Comparison of ENCODE assay signal across 23 cellular contexts in the genomic region with DNA sequence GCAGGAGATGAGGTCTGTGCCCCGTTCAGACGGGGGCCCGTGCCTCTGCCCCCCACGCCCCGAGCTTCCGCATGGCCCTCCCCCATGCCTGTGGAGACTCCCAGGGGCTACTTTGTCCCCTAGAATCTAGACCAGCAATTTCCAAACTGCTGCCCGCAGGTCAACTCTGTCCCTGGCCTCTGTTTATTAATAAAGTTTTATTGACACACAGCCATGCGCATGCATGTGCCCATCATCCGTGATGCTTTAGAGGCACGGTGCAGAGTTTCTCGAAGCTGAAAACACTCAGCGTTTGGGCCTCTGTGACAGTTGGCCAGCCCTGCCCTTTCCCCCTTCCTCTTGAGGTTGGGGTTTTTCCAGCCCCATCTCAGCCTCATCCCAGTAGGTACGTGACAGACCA.
A peak's percentile ranks its signal among the peaks of the same experiment; 100 is the strongest.
DNase-seq lines count a peak whose midpoint lies in the region; ATAC-seq, FAIRE-seq and TF ChIP-seq lines count a peak whose summit lies in the region.
"Had no signal": no experiment of that assay in that cellular context is flagged by ENCODE, and none has a peak within 500 bp of the region (broad histone marks: within the 10 kb centered on the region; RNA-seq: fewer than 3 reads in every experiment).

No MANE protein-coding gene starts in this region.

- CTCF ChIA-PET in K562 (lab: Yijun Ruan, JAX; ENCODE audit: low intra/inter-chr PET ratio), result no interaction called here

- POLR2A ChIA-PET in K562 (lab: Yijun Ruan, JAX), result interaction anchor here (0.6 kb wide), 1 partner anchor 690 kb away, joined by 3 read pairs; no protein-coding TSS in a partner anchor

- ATAC-seq in Right ventricle myocardium inferior (no peak), K562 (no peak), T-helper 17 cell (no peak)
- ATAC-seq: A549; CD8-positive, alpha-beta T cell had no signal

- H3K9me3 Mint-ChIP-seq in glutamatergic neuron (ENCODE audit: unreplicated experiment), result peaks cover 15% of the 10 kb centered on the region
- H3K9me3 Mint-ChIP-seq: CD4-positive, alpha-beta T cell; CD8-positive, alpha-beta T cell had no signal

- peaks cover 10% of the 10 kb centered on the region for H3K27me3 Mint-ChIP-seq in glutamatergic neuron (ENCODE audit: unreplicated experiment)
- no peaks in the 10 kb centered on the region for H3K27me3 Mint-ChIP-seq in T-helper 17 cell
- H3K27me3 Mint-ChIP-seq: B cell; CD4-positive, alpha-beta T cell had no signal

- TF ChIP-seq EP300 in K562 (IDR thresholded peaks at IDR 0.05; ENCODE audit: low read length), result no peak

- H3K27ac ChIP-seq in cardiac muscle cell (peak overlapping the region; percentile 79), WERI-Rb-1 (peak overlapping the region; percentile 86), K562 (ENCODE audit: extremely low read depth, low read depth, low read length) (no peak overlapping the region)
- H3K27ac ChIP-seq: 22Rv1; A549; BLaER1 treated with 17β-estradiol and CSF1 and Interleukin-3, amounts not matched to agents 10 nM and 100 nM; C4-2B had no signal

- no peak overlapping the region for H3K4me2 ChIP-seq in K562 (ENCODE audit: insufficient read depth, low read length)
- H3K4me2 ChIP-seq: A549; BLaER1 treated with 17β-estradiol and CSF1 and Interleukin-3, amounts not matched to agents 10 nM and 100 nM had no signal

- no peak for TF ChIP-seq POLR2A in K562 (conservative IDR thresholded peaks at IDR 0.05)

- DNase-seq in cardiac muscle cell (ENCODE audit: low read depth in 1 of 2, low spot score in 1 of 2), result no peak
- no peak for DNase-seq in Right ventricle myocardium inferior (ENCODE audit: missing footprints)
- DNase-seq in WERI-Rb-1, result no peak
- DNase-seq in K562 (ENCODE audit: extremely low read depth in 1 of 4, low spot score in 3 of 4), result no peak
- no peak for DNase-seq in glutamatergic neuron
- DNase-seq in NCI-H2107 (lab: John Stamatoyannopoulos, UW), result no peak
- DNase-seq in T-helper 17 cell, result no peak
- DNase-seq: AML-193; Caco-2; Calu3; CD4-positive, alpha-beta T cell; CD8-positive, alpha-beta T cell; DMS79 treated with DMSO at 0.1 percent for 48 hours; GF-D8 had no signal

- H3K4me1 Mint-ChIP-seq in glutamatergic neuron (ENCODE audit: low read depth, unreplicated experiment) (peaks cover 40% of the 10 kb centered on the region), T-helper 17 cell (peaks cover 3% of the 10 kb centered on the region)
- H3K4me1 Mint-ChIP-seq: B cell had no signal

- FAIRE-seq in K562 (lab: Jason Lieb, UNC), result no peak
- FAIRE-seq: A549, D721Med, G401.6, GM12892, GM18507 had no signal

- H3K27me3 ChIP-seq in cardiac muscle cell (no peaks in the 10 kb centered on the region), WERI-Rb-1 (ENCODE audit: insufficient read depth, low read depth, severe bottlenecking) (no peaks in the 10 kb centered on the region), K562 (ENCODE audit: control insufficient read depth in 2 of 2, insufficient read depth in 2 of 2, low read length in 2 of 2) (no peaks in the 10 kb centered on the region)
- H3K27me3 ChIP-seq: BLaER1 treated with 17β-estradiol and CSF1 and Interleukin-3, amounts not matched to agents 10 nM and 100 nM had no signal

- no peak overlapping the region for H3K4me3 ChIP-seq in cardiac muscle cell
- no peak overlapping the region for H3K4me3 ChIP-seq in WERI-Rb-1 (ENCODE audit: low read depth, low read length)
- H3K4me3 ChIP-seq in K562, result no peak overlapping the region
- H3K4me3 ChIP-seq: A549; BLaER1 treated with 17β-estradiol and CSF1 and Interleukin-3, amounts not matched to agents 10 nM and 100 nM had no signal

- TF ChIP-seq CTCF in cardiac muscle cell (IDR thresholded peaks at IDR 0.05; ENCODE audit: low read depth, low read length) (no peak), WERI-Rb-1 (IDR thresholded peaks at IDR 0.05; ENCODE audit: low read depth, low read length) (no peak), K562 (IDR thresholded peaks at IDR 0.05 in 2 of 3, conservative IDR thresholded peaks at IDR 0.05 in 1 of 3; ENCODE audit: insufficient read depth in 2 of 3, low read depth in 1 of 3, low read length in 3 of 3) (no peak), glutamatergic neuron (IDR thresholded peaks at IDR 0.05; ENCODE audit: partially characterized antibody, unreplicated experiment) (no peak)

- in situ Hi-C loops in K562 (cut with MboI), result no loop called here

- H3K9ac ChIP-seq in K562 (ENCODE audit: insufficient read depth in 1 of 2, low read depth in 2 of 2, low read length in 2 of 2), result no peak overlapping the region
- H3K9ac ChIP-seq: BLaER1 treated with 17β-estradiol and CSF1 and Interleukin-3, amounts not matched to agents 10 nM and 100 nM had no signal

- no peak overlapping the region for H3K4me3 Mint-ChIP-seq in glutamatergic neuron (ENCODE audit: unreplicated experiment)
- H3K4me3 Mint-ChIP-seq in T-helper 17 cell, result no peak overlapping the region
- H3K4me3 Mint-ChIP-seq: B cell; CD4-positive, alpha-beta T cell; CD8-positive, alpha-beta T cell had no signal

- H3K36me3 ChIP-seq in cardiac muscle cell, result peaks cover 8% of the 10 kb centered on the region
- H3K36me3 ChIP-seq in WERI-Rb-1, result peaks cover 28% of the 10 kb centered on the region
- H3K36me3 ChIP-seq in K562 (ENCODE audit: control insufficient read depth, insufficient read depth, low read length), result peaks cover 19% of the 10 kb centered on the region; the same call in 1 of the 3 replicates

- peaks cover 30% of the 10 kb centered on the region for H3K4me1 ChIP-seq in cardiac muscle cell (ENCODE audit: low read depth)
- H3K4me1 ChIP-seq in K562 (replicated peaks in 1 of 2; ENCODE audit: control insufficient read depth in 2 of 2, insufficient read depth in 2 of 2, low read length in 2 of 2), result peaks cover 0 to 22% of the 10 kb centered on the region in 2 experiments; a peak in 2 of 5 replicates
- H3K4me1 ChIP-seq: A549 had no signal

- H4K20me1 ChIP-seq in K562 (replicated peaks; ENCODE audit: control insufficient read depth, insufficient read depth, low read length), result 0 out of 2 replicates have a peak, but pooled peaks cover 3% of the 10 kb centered on the region

- intact Hi-C loops in Right ventricle myocardium inferior (cut with DNase I) (no loop called here), K562 (cut with micrococcal nuclease) (no loop called here)

- H3K36me3 Mint-ChIP-seq in glutamatergic neuron (ENCODE audit: unreplicated experiment), result no peaks in the 10 kb centered on the region
- peaks cover 3% of the 10 kb centered on the region for H3K36me3 Mint-ChIP-seq in T-helper 17 cell (ENCODE audit: low read depth)

- no peaks in the 10 kb centered on the region for H3K79me2 ChIP-seq in K562 (ENCODE audit: control insufficient read depth, insufficient read depth, low read length)

- no peak overlapping the region for H2AFZ ChIP-seq in K562 (ENCODE audit: low read depth, low read length)

- H3K9me1 ChIP-seq in K562 (ENCODE audit: control insufficient read depth, insufficient read depth, low read length), result no peaks in the 10 kb centered on the region

- no TSS peak for BruUV-seq in K562 (replicated peaks; lab: Mats Ljungman, UMichigan)

- H3K9me3 ChIP-seq in cardiac muscle cell (ENCODE audit: low read depth) (no peaks in the 10 kb centered on the region), WERI-Rb-1 (ENCODE audit: severe bottlenecking) (no peaks in the 10 kb centered on the region), K562 (replicated peaks; ENCODE audit: control insufficient read depth, insufficient read depth, low read depth, low read length) (no peaks in the 10 kb centered on the region), T-helper 17 cell (ENCODE audit: control insufficient read depth, low read length, poor library complexity, severe bottlenecking) (no peaks in the 10 kb centered on the region)
- H3K9me3 ChIP-seq: A549; BLaER1 treated with 17β-estradiol and CSF1 and Interleukin-3, amounts not matched to agents 10 nM and 100 nM; Caco-2 had no signal

- no peak for TF ChIP-seq RAD21 in K562 (CRISPR knock-in tag; conservative IDR thresholded peaks at IDR 0.05 in 1 of 2, IDR thresholded peaks at IDR 0.05 in 1 of 2)

- H3K27ac Mint-ChIP-seq in glutamatergic neuron (ENCODE audit: unreplicated experiment) (peak overlapping the region; percentile 5), T-helper 17 cell (no peak overlapping the region)
- H3K27ac Mint-ChIP-seq: B cell; CD4-positive, alpha-beta T cell; CD8-positive, alpha-beta T cell had no signal

- WGBS in K562 (ENCODE audit: insufficient coverage, low coverage, missing lambda C conversion rate), result 89% methylated on average over 13 of the region's 13 CpGs
